In the genomic region with DNA sequence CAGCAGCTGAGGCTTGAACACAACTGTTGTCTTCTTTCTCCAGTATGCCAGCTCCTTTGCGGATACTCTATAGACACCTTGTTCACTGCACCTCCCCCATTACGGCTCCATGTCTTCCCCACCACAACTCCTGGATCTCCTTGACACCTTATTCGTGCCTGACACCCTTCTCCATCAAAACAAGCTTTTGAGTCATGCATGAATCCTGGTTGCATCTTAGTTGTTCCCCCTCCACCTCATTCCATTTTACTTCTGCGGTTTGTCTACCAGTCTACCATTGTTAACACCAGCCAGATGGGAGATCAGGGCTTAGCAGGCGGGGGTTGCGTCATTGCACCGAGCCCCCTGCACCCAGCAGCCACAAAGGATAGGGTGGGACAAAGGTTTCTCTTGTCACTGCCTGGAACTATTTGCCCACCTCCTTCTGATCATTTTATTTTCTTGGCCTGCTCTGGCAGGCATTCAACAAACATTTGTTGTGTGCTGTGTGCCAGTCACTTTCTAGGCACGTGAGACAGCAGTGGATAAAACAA, we compare ENCODE assay signal across 8 cellular contexts. TPM values are rescaled to one million over a fixed set of nuclear protein-coding genes. Genes with fewer than 3 reads are reported as not detected.
DNase-seq lines count a peak whose midpoint lies in the region; ATAC-seq and TF ChIP-seq lines count a peak whose summit lies in the region.

No MANE protein-coding gene starts in this region.

- H3K4me3 Mint-ChIP-seq in activated CD4-positive, alpha-beta T cell treated with anti-CD3 and anti-CD28 coated beads, Interleukin-2, amount 10 ng/mL, durations not matched to agents 24 days and 14 days, result peak overlapping the region; percentile 92
- H3K4me3 Mint-ChIP-seq in activated T-helper 1 cell treated with anti-CD3 and anti-CD28 coated beads, Interleukin-12 subunit alpha, Interleukin-12 subunit beta, Interleukin-2, Interleukin-4 antibody, amounts not matched to agents 30 ng/mL and 10 ng/mL and 1 ng/mL, durations not matched to agents 14 hours and 24 hours and 36 hours, result peak overlapping the region; percentile 90

- H3K4me3 ChIP-seq in left lung, result no peak overlapping the region
- no peak overlapping the region for H3K4me3 ChIP-seq in subcutaneous abdominal adipose tissue (ENCODE audit: low read depth in 1 of 5, low read length in 5 of 5)

- H3K9me3 Mint-ChIP-seq in activated CD4-positive, alpha-beta T cell treated with anti-CD3 and anti-CD28 coated beads, Interleukin-2, amount 10 ng/mL, durations not matched to agents 24 days and 14 days, result no peaks in the 10 kb centered on the region
- H3K9me3 Mint-ChIP-seq in activated T-helper 1 cell treated with anti-CD3 and anti-CD28 coated beads, Interleukin-12 subunit alpha, Interleukin-12 subunit beta, Interleukin-2, Interleukin-4 antibody, amounts not matched to agents 30 ng/mL and 10 ng/mL and 1 ng/mL, durations not matched to agents 14 hours and 24 hours and 36 hours, result no peaks in the 10 kb centered on the region

- H3K9me3 ChIP-seq in left lung, result no peaks in the 10 kb centered on the region
- H3K9me3 ChIP-seq in subcutaneous abdominal adipose tissue (ENCODE audit: control insufficient read depth in 5 of 5, low read length in 5 of 5), result no peaks in the 10 kb centered on the region

- no peaks in the 10 kb centered on the region for H3K27me3 ChIP-seq in left lung
- peaks cover 0 to 5% (median 0%) of the 10 kb centered on the region in 5 donors for H3K27me3 ChIP-seq in subcutaneous abdominal adipose tissue (ENCODE audit: control insufficient read depth in 5 of 5, insufficient read depth in 4 of 5, low read length in 5 of 5)

- H3K27me3 Mint-ChIP-seq in activated CD4-positive, alpha-beta T cell treated with anti-CD3 and anti-CD28 coated beads, Interleukin-2, amount 10 ng/mL, durations not matched to agents 24 days and 14 days, result no peaks in the 10 kb centered on the region
- no peaks in the 10 kb centered on the region for H3K27me3 Mint-ChIP-seq in activated T-helper 1 cell treated with anti-CD3 and anti-CD28 coated beads, Interleukin-12 subunit alpha, Interleukin-12 subunit beta, Interleukin-2, Interleukin-4 antibody, amounts not matched to agents 30 ng/mL and 10 ng/mL and 1 ng/mL, durations not matched to agents 14 hours and 24 hours and 36 hours (ENCODE audit: insufficient read depth)

- H3K36me3 ChIP-seq in left lung, result peaks cover 3 to 48% of the 10 kb centered on the region in 2 donors
- H3K36me3 ChIP-seq in subcutaneous abdominal adipose tissue (ENCODE audit: control insufficient read depth in 5 of 5, insufficient read depth in 5 of 5, low read length in 5 of 5), result peaks cover 10 to 50% (median 47%) of the 10 kb centered on the region in 5 donors

- H3K36me3 Mint-ChIP-seq in activated CD4-positive, alpha-beta T cell treated with anti-CD3 and anti-CD28 coated beads, Interleukin-2, amount 10 ng/mL, durations not matched to agents 24 days and 14 days (ENCODE audit: low read depth), result peaks cover 58% of the 10 kb centered on the region
- peaks cover 44% of the 10 kb centered on the region for H3K36me3 Mint-ChIP-seq in activated T-helper 1 cell treated with anti-CD3 and anti-CD28 coated beads, Interleukin-12 subunit alpha, Interleukin-12 subunit beta, Interleukin-2, Interleukin-4 antibody, amounts not matched to agents 30 ng/mL and 10 ng/mL and 1 ng/mL, durations not matched to agents 14 hours and 24 hours and 36 hours (ENCODE audit: low read depth)

- peak overlapping the region; percentile 99 for H3K27ac Mint-ChIP-seq in activated CD4-positive, alpha-beta T cell treated with anti-CD3 and anti-CD28 coated beads, Interleukin-2, amount 10 ng/mL, durations not matched to agents 24 days and 14 days
- H3K27ac Mint-ChIP-seq in activated T-helper 1 cell treated with anti-CD3 and anti-CD28 coated beads, Interleukin-12 subunit alpha, Interleukin-12 subunit beta, Interleukin-2, Interleukin-4 antibody, amounts not matched to agents 30 ng/mL and 10 ng/mL and 1 ng/mL, durations not matched to agents 14 hours and 24 hours and 36 hours, result peak overlapping the region; percentile 97

- H3K9ac ChIP-seq in subcutaneous abdominal adipose tissue (ENCODE audit: low read length in 5 of 5), result no peak overlapping the region

- TF ChIP-seq CTCF in left lung (IDR thresholded peaks at IDR 0.05), result no peak

- peaks cover 35% of the 10 kb centered on the region for H3K4me1 Mint-ChIP-seq in activated CD4-positive, alpha-beta T cell treated with anti-CD3 and anti-CD28 coated beads, Interleukin-2, amount 10 ng/mL, durations not matched to agents 24 days and 14 days
- peaks cover 41% of the 10 kb centered on the region for H3K4me1 Mint-ChIP-seq in activated T-helper 1 cell treated with anti-CD3 and anti-CD28 coated beads, Interleukin-12 subunit alpha, Interleukin-12 subunit beta, Interleukin-2, Interleukin-4 antibody, amounts not matched to agents 30 ng/mL and 10 ng/mL and 1 ng/mL, durations not matched to agents 14 hours and 24 hours and 36 hours (ENCODE audit: low read depth)

- DNase-seq in activated CD4-positive, alpha-beta T cell treated with anti-CD3 and anti-CD28 coated beads, Interleukin-2, amount 10 ng/mL, durations not matched to agents 24 days and 14 days, result no peak
- DNase-seq in activated CD4-positive, alpha-beta T cell treated with anti-CD3 and anti-CD28 coated beads for 48 hours, result no peak
- no peak for DNase-seq in activated T-helper 1 cell treated with anti-CD3 and anti-CD28 coated beads, Interleukin-12 subunit alpha, Interleukin-12 subunit beta, Interleukin-2, Interleukin-4 antibody, amounts not matched to agents 30 ng/mL and 10 ng/mL and 1 ng/mL, durations not matched to agents 14 hours and 24 hours and 36 hours (ENCODE audit: low spot score)
- DNase-seq in left lung (no peak), NOMO-1 (lab: John Stamatoyannopoulos, UW; ENCODE audit: unreplicated experiment in 2 of 2) (no peak)

- H3K4me1 ChIP-seq in left lung, result peaks cover 5 to 33% of the 10 kb centered on the region in 2 donors
- H3K4me1 ChIP-seq in subcutaneous abdominal adipose tissue (ENCODE audit: control insufficient read depth in 5 of 5, insufficient read depth in 5 of 5, low read length in 5 of 5), result peaks cover 10 to 38% (median 31%) of the 10 kb centered on the region in 5 donors

- H3K27ac ChIP-seq in left lung (peak overlapping the region; percentile 77 to 93), subcutaneous abdominal adipose tissue (ENCODE audit: low read depth, low read length) (peak overlapping the region; percentile 79)

- ATAC-seq in left lung, result no peak
- ATAC-seq in HG03108 (IDR thresholded peaks at IDR 0.05; ENCODE audit: unreplicated experiment), result no peak
- ATAC-seq in HG03175 (IDR thresholded peaks at IDR 0.05; ENCODE audit: unreplicated experiment), result no peak

- intact Hi-C loops in activated CD4-positive, alpha-beta T cell treated with anti-CD3 and anti-CD28 coated beads, Interleukin-2, amount 10 ng/mL, durations not matched to agents 24 days and 14 days (cut with micrococcal nuclease), result loop anchor here (5.0 kb wide), 3 partner anchors 166 to 1701 kb away; a partner anchor contains a TSS
- intact Hi-C loops in activated T-helper 1 cell treated with anti-CD3 and anti-CD28 coated beads, Interleukin-12 subunit alpha, Interleukin-12 subunit beta, Interleukin-2, Interleukin-4 antibody, amounts not matched to agents 30 ng/mL and 10 ng/mL and 1 ng/mL, durations not matched to agents 14 hours and 24 hours and 36 hours (cut with micrococcal nuclease), result loop anchor here (5.0 kb wide), 2 partner anchors 379 to 1261 kb away; a partner anchor contains a TSS
- intact Hi-C loops in left lung (cut with DNase I), result no loop called here

RNA-seq across cellular contexts. Expression of a gene that starts 2.0 kb away (rescaled TPM):
- 66.3 and 70.2 TPM in 2 replicates for total RNA-seq in activated CD4-positive, alpha-beta T cell treated with anti-CD3 and anti-CD28 coated beads, Interleukin-2, amount 10 ng/mL, durations not matched to agents 24 days and 14 days
- 56.4 and 63.8 TPM in 2 replicates for total RNA-seq in activated T-helper 1 cell treated with anti-CD3 and anti-CD28 coated beads, Interleukin-12 subunit alpha, Interleukin-12 subunit beta, Interleukin-2, Interleukin-4 antibody, amounts not matched to agents 30 ng/mL and 10 ng/mL and 1 ng/mL, durations not matched to agents 14 hours and 24 hours and 36 hours
- 10 to 100 TPM; 81.1 to 95.8 TPM for total RNA-seq in left lung

RNA-seq across cellular contexts. Expression of a gene that starts 16.4 kb away (rescaled TPM):
- 25.9 and 27.3 TPM in 2 replicates for total RNA-seq in activated CD4-positive, alpha-beta T cell treated with anti-CD3 and anti-CD28 coated beads, Interleukin-2, amount 10 ng/mL, durations not matched to agents 24 days and 14 days
- total RNA-seq in activated T-helper 1 cell treated with anti-CD3 and anti-CD28 coated beads, Interleukin-12 subunit alpha, Interleukin-12 subunit beta, Interleukin-2, Interleukin-4 antibody, amounts not matched to agents 30 ng/mL and 10 ng/mL and 1 ng/mL, durations not matched to agents 14 hours and 24 hours and 36 hours, result 24.6 and 26.6 TPM in 2 replicates
- 10 to 100 TPM; 36.2 to 49.8 TPM for total RNA-seq in left lung

RNA-seq across cellular contexts. Expression of a gene that starts 22.8 kb away (rescaled TPM):
- 233 and 246 TPM in 2 replicates for total RNA-seq in activated CD4-positive, alpha-beta T cell treated with anti-CD3 and anti-CD28 coated beads, Interleukin-2, amount 10 ng/mL, durations not matched to agents 24 days and 14 days
- total RNA-seq in activated T-helper 1 cell treated with anti-CD3 and anti-CD28 coated beads, Interleukin-12 subunit alpha, Interleukin-12 subunit beta, Interleukin-2, Interleukin-4 antibody, amounts not matched to agents 30 ng/mL and 10 ng/mL and 1 ng/mL, durations not matched to agents 14 hours and 24 hours and 36 hours, result 221 and 223 TPM in 2 replicates
- total RNA-seq in left lung, result 100 to 1,000 TPM; 202 to 248 TPM

Comparison
In these comparisons a context has a peak if more than half of its experiments do, and no peak if none do; other contexts are left out.
1. intact Hi-C loops: an anchor here in activated CD4-positive, alpha-beta T cell treated with anti-CD3 and anti-CD28 coated beads, Interleukin-2, amount 10 ng/mL, durations not matched to agents 24 days and 14 days (5.0 kb wide) and activated T-helper 1 cell treated with anti-CD3 and anti-CD28 coated beads, Interleukin-12 subunit alpha, Interleukin-12 subunit beta, Interleukin-2, Interleukin-4 antibody, amounts not matched to agents 30 ng/mL and 10 ng/mL and 1 ng/mL, durations not matched to agents 14 hours and 24 hours and 36 hours (5.0 kb wide); none called in left lung.